1 cellular context compared by ENCODE assay signal in the genomic region with DNA sequence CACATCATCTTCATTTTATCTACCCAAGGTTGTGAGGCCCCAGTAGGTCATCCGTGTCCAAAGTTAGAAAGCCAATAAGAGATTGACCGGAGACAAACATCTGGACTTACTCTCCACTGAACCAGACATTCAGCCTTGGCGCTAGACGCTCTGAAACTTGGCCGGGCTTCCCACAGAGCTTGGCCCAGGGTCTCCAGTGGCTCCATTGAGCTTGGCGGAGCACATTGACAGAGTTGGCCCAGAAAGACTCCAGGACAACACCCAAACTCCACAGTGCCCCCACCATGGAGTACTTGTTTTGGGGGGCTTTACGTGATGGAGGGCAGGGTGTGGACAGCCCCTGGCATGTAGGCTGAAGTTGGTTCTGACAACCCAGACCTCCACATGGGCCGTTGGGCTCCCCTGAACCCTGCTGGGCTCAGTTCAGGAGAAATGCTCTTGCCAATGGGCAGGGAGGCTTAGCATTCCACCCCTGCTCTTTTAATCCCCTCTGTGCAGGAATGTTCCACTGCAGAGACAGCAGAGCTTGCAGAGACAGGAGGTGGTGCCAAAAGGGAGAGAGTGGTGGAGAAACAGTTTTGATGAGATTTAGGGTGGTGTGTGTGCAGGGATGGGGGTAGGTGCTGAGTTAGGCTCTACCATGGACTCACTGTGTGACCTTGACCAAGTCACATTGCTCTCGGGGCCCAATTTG.
TF ChIP-seq lines count a peak whose summit lies in the region.

No MANE protein-coding gene starts in this region.

TF ChIP-seq in HepG2, 621 proteins besides CTCF, POLR2A, EP300 and RAD21:
- TF ChIP-seq, protein P1, sequence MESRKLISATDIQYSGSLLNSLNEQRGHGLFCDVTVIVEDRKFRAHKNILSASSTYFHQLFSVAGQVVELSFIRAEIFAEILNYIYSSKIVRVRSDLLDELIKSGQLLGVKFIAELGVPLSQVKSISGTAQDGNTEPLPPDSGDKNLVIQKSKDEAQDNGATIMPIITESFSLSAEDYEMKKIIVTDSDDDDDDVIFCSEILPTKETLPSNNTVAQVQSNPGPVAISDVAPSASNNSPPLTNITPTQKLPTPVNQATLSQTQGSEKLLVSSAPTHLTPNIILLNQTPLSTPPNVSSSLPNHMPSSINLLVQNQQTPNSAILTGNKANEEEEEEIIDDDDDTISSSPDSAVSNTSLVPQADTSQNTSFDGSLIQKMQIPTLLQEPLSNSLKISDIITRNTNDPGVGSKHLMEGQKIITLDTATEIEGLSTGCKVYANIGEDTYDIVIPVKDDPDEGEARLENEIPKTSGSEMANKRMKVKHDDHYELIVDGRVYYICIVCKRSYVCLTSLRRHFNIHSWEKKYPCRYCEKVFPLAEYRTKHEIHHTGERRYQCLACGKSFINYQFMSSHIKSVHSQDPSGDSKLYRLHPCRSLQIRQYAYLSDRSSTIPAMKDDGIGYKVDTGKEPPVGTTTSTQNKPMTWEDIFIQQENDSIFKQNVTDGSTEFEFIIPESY (CRISPR knock-in tag; IDR thresholded peaks at IDR 0.05) = peak; percentile 44; the same call in 1 of the 2 replicates
- TF ChIP-seq TBX2 (CRISPR knock-in tag; IDR thresholded peaks at IDR 0.05; ENCODE audit: borderline replicate concordance) (peak; percentile 18; the same call in 1 of the 2 replicates), ZNF768 (CRISPR knock-in tag; IDR thresholded peaks at IDR 0.05) (peak; percentile 54; the same call in 1 of the 2 replicates), ZMYM3 (CRISPR knock-in tag; IDR thresholded peaks at IDR 0.05) (peak; percentile 37; the same call in 1 of the 2 replicates), ZNF430 (CRISPR knock-in tag; IDR thresholded peaks at IDR 0.05) (no peak), ZNF615 (CRISPR knock-in tag; IDR thresholded peaks at IDR 0.05; ENCODE audit: borderline replicate concordance) (no peak)
- TF ChIP-seq, protein P2, sequence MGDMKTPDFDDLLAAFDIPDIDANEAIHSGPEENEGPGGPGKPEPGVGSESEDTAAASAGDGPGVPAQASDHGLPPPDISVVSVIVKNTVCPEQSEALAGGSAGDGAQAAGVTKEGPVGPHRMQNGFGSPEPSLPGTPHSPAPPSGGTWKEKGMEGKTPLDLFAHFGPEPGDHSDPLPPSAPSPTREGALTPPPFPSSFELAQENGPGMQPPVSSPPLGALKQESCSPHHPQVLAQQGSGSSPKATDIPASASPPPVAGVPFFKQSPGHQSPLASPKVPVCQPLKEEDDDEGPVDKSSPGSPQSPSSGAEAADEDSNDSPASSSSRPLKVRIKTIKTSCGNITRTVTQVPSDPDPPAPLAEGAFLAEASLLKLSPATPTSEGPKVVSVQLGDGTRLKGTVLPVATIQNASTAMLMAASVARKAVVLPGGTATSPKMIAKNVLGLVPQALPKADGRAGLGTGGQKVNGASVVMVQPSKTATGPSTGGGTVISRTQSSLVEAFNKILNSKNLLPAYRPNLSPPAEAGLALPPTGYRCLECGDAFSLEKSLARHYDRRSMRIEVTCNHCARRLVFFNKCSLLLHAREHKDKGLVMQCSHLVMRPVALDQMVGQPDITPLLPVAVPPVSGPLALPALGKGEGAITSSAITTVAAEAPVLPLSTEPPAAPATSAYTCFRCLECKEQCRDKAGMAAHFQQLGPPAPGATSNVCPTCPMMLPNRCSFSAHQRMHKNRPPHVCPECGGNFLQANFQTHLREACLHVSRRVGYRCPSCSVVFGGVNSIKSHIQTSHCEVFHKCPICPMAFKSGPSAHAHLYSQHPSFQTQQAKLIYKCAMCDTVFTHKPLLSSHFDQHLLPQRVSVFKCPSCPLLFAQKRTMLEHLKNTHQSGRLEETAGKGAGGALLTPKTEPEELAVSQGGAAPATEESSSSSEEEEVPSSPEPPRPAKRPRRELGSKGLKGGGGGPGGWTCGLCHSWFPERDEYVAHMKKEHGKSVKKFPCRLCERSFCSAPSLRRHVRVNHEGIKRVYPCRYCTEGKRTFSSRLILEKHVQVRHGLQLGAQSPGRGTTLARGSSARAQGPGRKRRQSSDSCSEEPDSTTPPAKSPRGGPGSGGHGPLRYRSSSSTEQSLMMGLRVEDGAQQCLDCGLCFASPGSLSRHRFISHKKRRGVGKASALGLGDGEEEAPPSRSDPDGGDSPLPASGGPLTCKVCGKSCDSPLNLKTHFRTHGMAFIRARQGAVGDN (CRISPR knock-in tag; IDR thresholded peaks at IDR 0.05) = peak; percentile 29; the same call in 1 of the 2 replicates
